Comparison of ENCODE assay signal across 9 cellular contexts in the genomic region with DNA sequence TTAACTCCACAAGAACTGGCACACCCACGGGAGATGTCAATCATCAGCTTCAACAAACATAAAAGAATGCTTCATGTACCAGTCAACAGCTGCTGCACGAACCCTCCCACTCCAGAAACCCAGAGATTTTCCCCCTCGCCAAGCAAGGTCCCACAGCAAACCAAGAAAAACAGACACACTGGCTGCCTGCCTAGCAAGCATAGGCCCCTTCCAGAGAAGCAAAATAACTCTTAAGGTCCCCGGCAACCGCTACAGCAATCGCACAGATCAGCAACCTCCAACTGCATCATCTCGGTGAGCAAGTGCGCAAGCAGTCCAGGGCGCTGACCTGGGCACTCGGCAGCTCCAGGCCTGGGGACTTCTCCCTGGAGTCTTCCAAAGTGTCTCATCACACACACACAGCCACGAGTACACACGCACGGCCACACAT.
DNase-seq lines count a peak whose midpoint lies in the region; ATAC-seq and TF ChIP-seq lines count a peak whose summit lies in the region.
"Had no signal": no experiment of that assay in that cellular context is flagged by ENCODE, and none has a peak within 500 bp of the region (broad histone marks: within the 10 kb centered on the region; RNA-seq: fewer than 3 reads in every experiment).

No MANE protein-coding gene starts in this region.

- peak overlapping the region; percentile 81 for H3K18ac ChIP-seq in neuronal stem cell (ENCODE audit: low read length)

- H3K27me3 ChIP-seq in neuronal stem cell (ENCODE audit: control insufficient read depth in 3 of 3, insufficient read depth in 3 of 3, low read depth in 1 of 3, low read length in 3 of 3): no peaks in the 10 kb centered on the region

- no peak overlapping the region for H2BK12ac ChIP-seq in neuronal stem cell (ENCODE audit: low read length)

- H3K9me3 Mint-ChIP-seq in stimulated activated naive CD8-positive, alpha-beta T cell treated with anti-CD3 and anti-CD28 coated beads, Interleukin-15, Interleukin-2, amounts not matched to agents 100 ng/mL and 50 ng/mL, for 24 hours: no peaks in the 10 kb centered on the region
- H3K9me3 Mint-ChIP-seq in stimulated activated naive CD8-positive, alpha-beta T cell treated with anti-CD3 and anti-CD28 coated beads, Interleukin-15, amount 100 ng/mL, for 72 hours: no peaks in the 10 kb centered on the region

- no peak overlapping the region for H2AFZ ChIP-seq in neuronal stem cell (ENCODE audit: low read length)

- H2BK15ac ChIP-seq in neuronal stem cell (ENCODE audit: low read length): no peak overlapping the region

- no peak overlapping the region for H3K4me3 ChIP-seq in neuronal stem cell (ENCODE audit: low read length in 2 of 2)

- peak overlapping the region; percentile 48 for H3K23ac ChIP-seq in neuronal stem cell (ENCODE audit: low read depth, low read length, poor library complexity)

- H4K8ac ChIP-seq in neuronal stem cell (ENCODE audit: low read depth, low read length): no peak overlapping the region

- H3K14ac ChIP-seq in neuronal stem cell (ENCODE audit: low read length): no peak overlapping the region

- H3K4me3 Mint-ChIP-seq in stimulated activated naive CD8-positive, alpha-beta T cell treated with anti-CD3 and anti-CD28 coated beads, Interleukin-15, Interleukin-2, amounts not matched to agents 100 ng/mL and 50 ng/mL, for 24 hours: no peak overlapping the region
- H3K4me3 Mint-ChIP-seq in stimulated activated naive CD8-positive, alpha-beta T cell treated with anti-CD3 and anti-CD28 coated beads, Interleukin-15, amount 100 ng/mL, for 72 hours: no peak overlapping the region

- no peak overlapping the region for H3K9ac ChIP-seq in neuronal stem cell (ENCODE audit: low read depth, low read length, poor library complexity)

- TF ChIP-seq CTCF in GM10248 (IDR thresholded peaks at IDR 0.05; ENCODE audit: control extremely low read depth, extremely low read depth, low read depth, missing control alignments): no peak

- no peak overlapping the region for H2BK5ac ChIP-seq in neuronal stem cell (ENCODE audit: low read length)

- no peak overlapping the region for H2BK120ac ChIP-seq in neuronal stem cell (ENCODE audit: low read depth, low read length)

- no peak overlapping the region for H3K27ac ChIP-seq in neuronal stem cell (replicated peaks; ENCODE audit: low read length)

- peaks cover 2% of the 10 kb centered on the region for H3K79me1 ChIP-seq in neuronal stem cell (ENCODE audit: low read depth, low read length)

- peaks cover 34 to 99% of the 10 kb centered on the region in 2 donors for H3K36me3 ChIP-seq in neuronal stem cell (replicated peaks in 1 of 2; ENCODE audit: control insufficient read depth in 2 of 2, insufficient read depth in 2 of 2, low read length in 2 of 2)

- POLR2A ChIA-PET in GM10248 (lab: Yijun Ruan, JAX): no interaction called here

- peaks cover 10 to 20% of the 10 kb centered on the region in 2 donors for H3K4me1 ChIP-seq in neuronal stem cell (ENCODE audit: control insufficient read depth in 2 of 2, insufficient read depth in 1 of 2, low read depth in 1 of 2, low read length in 2 of 2)

- ATAC-seq in stimulated activated naive CD8-positive, alpha-beta T cell treated with anti-CD3 and anti-CD28 coated beads, Interleukin-15, amount 100 ng/mL, for 72 hours: no peak
- no peak for ATAC-seq in HG03135 (IDR thresholded peaks at IDR 0.05; ENCODE audit: unreplicated experiment)

- WGBS in neuronal stem cell (ENCODE audit: extremely low coverage in 2 of 2, insufficient read length in 2 of 2, insufficient replicate concordance in 1 of 2), 2 donors: no CpG with 5 or more reads among the region's 13 CpGs

- no peak overlapping the region for H3K4ac ChIP-seq in neuronal stem cell (ENCODE audit: low read length)

- H4K91ac ChIP-seq in neuronal stem cell (ENCODE audit: low read depth, low read length, poor library complexity): no peak overlapping the region

- H2AK5ac ChIP-seq in neuronal stem cell (ENCODE audit: low read depth, low read length): no peak overlapping the region

- peaks cover 74% of the 10 kb centered on the region for H3K36me3 Mint-ChIP-seq in stimulated activated naive CD8-positive, alpha-beta T cell treated with anti-CD3 and anti-CD28 coated beads, Interleukin-15, Interleukin-2, amounts not matched to agents 100 ng/mL and 50 ng/mL, for 24 hours (ENCODE audit: low read depth)

- H3K27me3 Mint-ChIP-seq in stimulated activated naive CD8-positive, alpha-beta T cell treated with anti-CD3 and anti-CD28 coated beads, Interleukin-15, Interleukin-2, amounts not matched to agents 100 ng/mL and 50 ng/mL, for 24 hours: no peaks in the 10 kb centered on the region
- H3K27me3 Mint-ChIP-seq in stimulated activated naive CD8-positive, alpha-beta T cell treated with anti-CD3 and anti-CD28 coated beads, Interleukin-15, amount 100 ng/mL, for 72 hours: no peaks in the 10 kb centered on the region

- no peak overlapping the region for H3K4me2 ChIP-seq in neuronal stem cell (ENCODE audit: insufficient read depth, low read length, poor library complexity, severe bottlenecking)

- H3K27ac Mint-ChIP-seq in stimulated activated naive CD8-positive, alpha-beta T cell treated with anti-CD3 and anti-CD28 coated beads, Interleukin-15, Interleukin-2, amounts not matched to agents 100 ng/mL and 50 ng/mL, for 24 hours: peak overlapping the region; percentile 24
- peak overlapping the region in 1 of 2 donors; percentile 20 for H3K27ac Mint-ChIP-seq in stimulated activated naive CD8-positive, alpha-beta T cell treated with anti-CD3 and anti-CD28 coated beads, Interleukin-15, amount 100 ng/mL, for 72 hours

- peaks cover 15% of the 10 kb centered on the region for H3K4me1 Mint-ChIP-seq in stimulated activated naive CD8-positive, alpha-beta T cell treated with anti-CD3 and anti-CD28 coated beads, Interleukin-15, Interleukin-2, amounts not matched to agents 100 ng/mL and 50 ng/mL, for 24 hours (ENCODE audit: low read depth)
- H3K4me1 Mint-ChIP-seq in stimulated activated naive CD8-positive, alpha-beta T cell treated with anti-CD3 and anti-CD28 coated beads, Interleukin-15, amount 100 ng/mL, for 72 hours: peaks cover 30% of the 10 kb centered on the region

- CTCF ChIA-PET in GM10248 (lab: Yijun Ruan, JAX): interaction anchor here (1.0 to 3.9 kb wide), 4 partner anchors 12 to 222 kb away, joined by 3 to 23 read pairs (median 10); no protein-coding TSS in a partner anchor

- H3K9me3 ChIP-seq in neuronal stem cell (replicated peaks in 1 of 2; ENCODE audit: control insufficient read depth in 2 of 2, insufficient read depth in 1 of 2, low read depth in 1 of 2, low read length in 2 of 2): no peaks in the 10 kb centered on the region

- DNase-seq in stimulated activated naive CD8-positive, alpha-beta T cell treated with anti-CD3 and anti-CD28 coated beads, Interleukin-15, amount 100 ng/mL, for 72 hours: no peak
- peak; percentile 15 for DNase-seq in fibroblast of gingiva (ENCODE audit: low read depth)
- DNase-seq in neuronal stem cell (ENCODE audit: low spot score): no peak
- no peak for DNase-seq in HuH-7 (ENCODE audit: low spot score)
- no peak for DNase-seq in DMS79 treated with DMSO at 0.1 percent for 48 hours (lab: John Stamatoyannopoulos, UW)
- no peak for DNase-seq in GM10248 (ENCODE audit: extremely low spot score)
- DNase-seq: NCI-H2227 treated with DMSO at 0.1 percent for 48 hours had no signal
